Comparison of ENCODE assay signal across 19 cellular contexts in the genomic region with DNA sequence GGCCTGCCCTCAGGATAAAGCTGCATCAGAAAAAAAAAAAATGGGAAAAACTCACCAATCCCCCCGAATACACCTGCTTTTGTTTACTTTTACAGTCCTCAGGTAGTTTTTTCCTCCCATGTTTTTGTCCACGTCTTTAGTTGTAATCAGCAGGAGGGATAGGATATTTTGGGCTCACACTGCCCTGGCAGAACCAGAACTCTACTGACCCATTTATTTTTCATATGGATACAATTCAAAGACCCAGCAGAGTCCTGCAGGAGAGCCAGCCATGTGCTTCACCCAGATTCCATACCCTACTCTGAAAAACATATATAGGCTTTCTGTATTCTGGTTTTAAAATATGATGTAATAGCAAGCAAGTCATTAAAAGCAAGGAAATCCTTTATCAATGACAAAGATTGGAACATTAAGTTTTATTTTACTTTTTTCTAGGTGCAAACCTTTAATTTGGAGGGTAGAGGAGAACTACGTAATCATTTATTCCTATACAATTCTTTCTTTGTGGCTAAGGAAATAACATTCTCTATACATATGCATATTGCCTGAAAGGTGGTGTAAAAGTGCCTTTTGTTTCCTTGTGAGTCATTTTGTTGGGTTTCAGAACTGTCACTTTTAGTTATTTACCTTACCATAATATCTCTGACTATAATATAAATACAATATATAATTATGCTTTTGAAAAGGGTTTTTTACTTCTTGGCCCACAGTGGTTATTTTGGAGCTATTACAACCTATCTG.
"Had no signal": no experiment of that assay in that cellular context is flagged by ENCODE, and none has a peak within 500 bp of the region (broad histone marks: within the 10 kb centered on the region; RNA-seq: fewer than 3 reads in every experiment).

No MANE protein-coding gene starts in this region.

- H3K4me3 Mint-ChIP-seq: activated CD4-positive, alpha-beta T cell treated with anti-CD3 and anti-CD28 coated beads, Interleukin-2, amount 10 ng/mL, durations not matched to agents 7 days and 5 days; activated naive CD8-positive, alpha-beta T cell; naive thymus-derived CD4-positive, alpha-beta T cell had no signal

- H3K4me3 ChIP-seq: body of pancreas, esophagus squamous epithelium, left lung, stomach, testis, upper lobe of right lung had no signal

- H3K36me3 ChIP-seq: esophagus squamous epithelium, left lung, neutrophil, stomach, upper lobe of right lung had no signal

- H3K36me3 Mint-ChIP-seq: activated naive CD8-positive, alpha-beta T cell had no signal

- H3K27me3 Mint-ChIP-seq: activated naive CD8-positive, alpha-beta T cell; naive thymus-derived CD4-positive, alpha-beta T cell had no signal

- H3K27me3 ChIP-seq: body of pancreas, esophagus squamous epithelium, left lung, neutrophil, stomach, testis, upper lobe of right lung had no signal

- H3K9me3 Mint-ChIP-seq: activated CD4-positive, alpha-beta T cell treated with anti-CD3 and anti-CD28 coated beads, Interleukin-2, amount 10 ng/mL, durations not matched to agents 7 days and 5 days had no signal

- ATAC-seq: body of pancreas; left lung; naive thymus-derived CD4-positive, alpha-beta T cell; upper lobe of right lung had no signal

- DNase-seq: activated CD4-positive, alpha-beta T cell treated with anti-CD3 and anti-CD28 coated beads, Interleukin-2, amount 10 ng/mL, durations not matched to agents 7 days and 5 days; activated CD8-positive, alpha-beta memory T cell treated with anti-CD3 and anti-CD28 coated beads for 24 hours; activated gamma-delta T cell treated with Interleukin-2 at 50 U/mL for 16 hours; amniotic stem cell; body of pancreas; cortex of kidney; effector CD8-positive, alpha-beta T cell; esophagus squamous epithelium; hippocampal formation; left lung; mammary epithelial cell; naive thymus-derived CD4-positive, alpha-beta T cell; stimulated activated CD4-positive, alpha-beta T cell treated with anti-CD3 and anti-CD28 coated beads, Interleukin-12 subunit alpha, Interleukin-12 subunit beta, amount 100 ng/mL, for 4 hours; stimulated activated CD4-positive, alpha-beta T cell treated with anti-CD3 and anti-CD28 coated beads, Interleukin-2, amount 100 ng/mL, for 24 hours; stomach; testis; upper lobe of right lung had no signal

- H3K27ac ChIP-seq: body of pancreas, esophagus squamous epithelium, left lung, neutrophil, stomach, testis, upper lobe of right lung had no signal

- H3K27ac Mint-ChIP-seq: activated CD4-positive, alpha-beta T cell treated with anti-CD3 and anti-CD28 coated beads, Interleukin-2, amount 10 ng/mL, durations not matched to agents 7 days and 5 days; activated naive CD8-positive, alpha-beta T cell had no signal

- H3K4me1 ChIP-seq: body of pancreas, esophagus squamous epithelium, upper lobe of right lung had no signal
